13 cellular contexts compared by ENCODE assay signal in genomic region chr4:38930199-38930598, GRCh38.
A peak's percentile ranks its signal among the peaks of the same experiment; 100 is the strongest.
DNase-seq lines count a peak whose midpoint lies in the region; ATAC-seq and TF ChIP-seq lines count a peak whose summit lies in the region.
"Had no signal": no experiment of that assay in that cellular context is flagged by ENCODE, and none has a peak within 500 bp of the region (broad histone marks: within the 10 kb centered on the region; RNA-seq: fewer than 3 reads in every experiment).

No MANE protein-coding gene starts in this region.

- H3K27ac Mint-ChIP-seq in activated CD8-positive, alpha-beta T cell treated with anti-CD3 and anti-CD28 coated beads for 36 hours, result no peak overlapping the region
- H3K27ac Mint-ChIP-seq in activated CD8-positive, alpha-beta T cell treated with anti-CD3 and anti-CD28 coated beads, Interleukin-2, amount 10 ng/mL, durations not matched to agents 7 days and 5 days, result no peak overlapping the region
- H3K27ac Mint-ChIP-seq in type B pancreatic cell, result no peak overlapping the region
- H3K27ac Mint-ChIP-seq: activated CD8-positive, alpha-beta memory T cell treated with anti-CD3 and anti-CD28 coated beads, Interleukin-2, amount 10 ng/mL, durations not matched to agents 7 days and 5 days had no signal

- no peak for DNase-seq in activated CD8-positive, alpha-beta T cell treated with anti-CD3 and anti-CD28 coated beads for 36 hours
- no peak for DNase-seq in activated CD8-positive, alpha-beta T cell treated with anti-CD3 and anti-CD28 coated beads, Interleukin-2, amount 10 ng/mL, durations not matched to agents 7 days and 5 days
- DNase-seq in cerebellar cortex (ENCODE audit: low spot score) (peak; percentile 46), type B pancreatic cell (ENCODE audit: extremely low spot score, unreplicated experiment) (no peak), HuH-7.5 (ENCODE audit: low spot score) (no peak), LoVo (ENCODE audit: low spot score) (no peak)
- DNase-seq: activated CD8-positive, alpha-beta memory T cell treated with anti-CD3 and anti-CD28 coated beads, Interleukin-2, amount 10 ng/mL, durations not matched to agents 7 days and 5 days; DMS153; NCI-H2171; PC-3; upper lobe of right lung had no signal

- CTCF ChIA-PET in activated CD8-positive, alpha-beta T cell treated with anti-CD3 and anti-CD28 coated beads for 36 hours (lab: Charles Lee), result no interaction called here
- CTCF ChIA-PET in activated CD8-positive, alpha-beta T cell treated with anti-CD3 and anti-CD28 coated beads, Interleukin-2, amount 10 ng/mL, durations not matched to agents 7 days and 5 days (lab: Charles Lee), result no interaction called here

- H3K4me1 Mint-ChIP-seq in activated CD8-positive, alpha-beta T cell treated with anti-CD3 and anti-CD28 coated beads for 36 hours (ENCODE audit: low read depth), result peaks cover 6% of the 10 kb centered on the region
- no peaks in the 10 kb centered on the region for H3K4me1 Mint-ChIP-seq in activated CD8-positive, alpha-beta T cell treated with anti-CD3 and anti-CD28 coated beads, Interleukin-2, amount 10 ng/mL, durations not matched to agents 7 days and 5 days (ENCODE audit: low read depth)
- H3K4me1 Mint-ChIP-seq in type B pancreatic cell (ENCODE audit: unreplicated experiment), result peaks cover 17% of the 10 kb centered on the region

- TF ChIP-seq CTCF in activated CD8-positive, alpha-beta T cell treated with anti-CD3 and anti-CD28 coated beads for 36 hours (IDR thresholded peaks at IDR 0.05), result no peak
- no peak for TF ChIP-seq CTCF in type B pancreatic cell (conservative IDR thresholded peaks at IDR 0.05)

- ATAC-seq in activated CD8-positive, alpha-beta T cell treated with anti-CD3 and anti-CD28 coated beads for 36 hours, result peak; percentile 47
- ATAC-seq in activated CD8-positive, alpha-beta T cell treated with anti-CD3 and anti-CD28 coated beads, Interleukin-2, amount 10 ng/mL, durations not matched to agents 7 days and 5 days, result no peak
- ATAC-seq in HG02973 (IDR thresholded peaks at IDR 0.05; ENCODE audit: unreplicated experiment) (peak; percentile 86), HG03521 (IDR thresholded peaks at IDR 0.05; ENCODE audit: unreplicated experiment) (no peak)
- ATAC-seq: activated CD8-positive, alpha-beta memory T cell treated with anti-CD3 and anti-CD28 coated beads, Interleukin-2, amount 10 ng/mL, durations not matched to agents 7 days and 5 days; PC-3; upper lobe of right lung had no signal

- H3K36me3 Mint-ChIP-seq in activated CD8-positive, alpha-beta T cell treated with anti-CD3 and anti-CD28 coated beads for 36 hours (ENCODE audit: low read depth), result no peaks in the 10 kb centered on the region
- no peaks in the 10 kb centered on the region for H3K36me3 Mint-ChIP-seq in activated CD8-positive, alpha-beta T cell treated with anti-CD3 and anti-CD28 coated beads, Interleukin-2, amount 10 ng/mL, durations not matched to agents 7 days and 5 days (ENCODE audit: low read depth)
- peaks cover 14% of the 10 kb centered on the region for H3K36me3 Mint-ChIP-seq in type B pancreatic cell
- H3K36me3 Mint-ChIP-seq: activated CD8-positive, alpha-beta memory T cell treated with anti-CD3 and anti-CD28 coated beads, Interleukin-2, amount 10 ng/mL, durations not matched to agents 7 days and 5 days had no signal

- POLR2A ChIA-PET in activated CD8-positive, alpha-beta T cell treated with anti-CD3 and anti-CD28 coated beads for 36 hours (lab: Charles Lee), result no interaction called here
- POLR2A ChIA-PET in activated CD8-positive, alpha-beta T cell treated with anti-CD3 and anti-CD28 coated beads, Interleukin-2, amount 10 ng/mL, durations not matched to agents 7 days and 5 days (lab: Charles Lee), result no interaction called here

- no peaks in the 10 kb centered on the region for H3K27me3 Mint-ChIP-seq in activated CD8-positive, alpha-beta T cell treated with anti-CD3 and anti-CD28 coated beads for 36 hours
- peaks cover 3% of the 10 kb centered on the region for H3K27me3 Mint-ChIP-seq in activated CD8-positive, alpha-beta T cell treated with anti-CD3 and anti-CD28 coated beads, Interleukin-2, amount 10 ng/mL, durations not matched to agents 7 days and 5 days (ENCODE audit: low read depth)
- no peaks in the 10 kb centered on the region for H3K27me3 Mint-ChIP-seq in type B pancreatic cell

- H3K9me3 Mint-ChIP-seq in activated CD8-positive, alpha-beta T cell treated with anti-CD3 and anti-CD28 coated beads for 36 hours, result no peaks in the 10 kb centered on the region
- H3K9me3 Mint-ChIP-seq in activated CD8-positive, alpha-beta T cell treated with anti-CD3 and anti-CD28 coated beads, Interleukin-2, amount 10 ng/mL, durations not matched to agents 7 days and 5 days (ENCODE audit: insufficient read depth), result no peaks in the 10 kb centered on the region
- no peaks in the 10 kb centered on the region for H3K9me3 Mint-ChIP-seq in type B pancreatic cell

- H3K4me3 Mint-ChIP-seq in activated CD8-positive, alpha-beta T cell treated with anti-CD3 and anti-CD28 coated beads for 36 hours, result no peak overlapping the region
- no peak overlapping the region for H3K4me3 Mint-ChIP-seq in activated CD8-positive, alpha-beta T cell treated with anti-CD3 and anti-CD28 coated beads, Interleukin-2, amount 10 ng/mL, durations not matched to agents 7 days and 5 days
- peak overlapping the region; percentile 22 for H3K4me3 Mint-ChIP-seq in type B pancreatic cell
- H3K4me3 Mint-ChIP-seq: activated CD8-positive, alpha-beta memory T cell treated with anti-CD3 and anti-CD28 coated beads, Interleukin-2, amount 10 ng/mL, durations not matched to agents 7 days and 5 days had no signal

- intact Hi-C loops in activated CD8-positive, alpha-beta T cell treated with anti-CD3 and anti-CD28 coated beads for 36 hours (cut with micrococcal nuclease), result no loop called here

Comparison
In these comparisons a context has a peak if more than half of its experiments do, and no peak if none do; other contexts are left out.
1. ATAC-seq: peak in activated CD8-positive, alpha-beta T cell treated with anti-CD3 and anti-CD28 coated beads for 36 hours (single experiment) and HG02973 (single experiment); none in activated CD8-positive, alpha-beta T cell treated with anti-CD3 and anti-CD28 coated beads, Interleukin-2, amount 10 ng/mL, durations not matched to agents 7 days and 5 days (single experiment) and HG03521 (single experiment).